11 cellular contexts compared by ENCODE assay signal in the genomic region with DNA sequence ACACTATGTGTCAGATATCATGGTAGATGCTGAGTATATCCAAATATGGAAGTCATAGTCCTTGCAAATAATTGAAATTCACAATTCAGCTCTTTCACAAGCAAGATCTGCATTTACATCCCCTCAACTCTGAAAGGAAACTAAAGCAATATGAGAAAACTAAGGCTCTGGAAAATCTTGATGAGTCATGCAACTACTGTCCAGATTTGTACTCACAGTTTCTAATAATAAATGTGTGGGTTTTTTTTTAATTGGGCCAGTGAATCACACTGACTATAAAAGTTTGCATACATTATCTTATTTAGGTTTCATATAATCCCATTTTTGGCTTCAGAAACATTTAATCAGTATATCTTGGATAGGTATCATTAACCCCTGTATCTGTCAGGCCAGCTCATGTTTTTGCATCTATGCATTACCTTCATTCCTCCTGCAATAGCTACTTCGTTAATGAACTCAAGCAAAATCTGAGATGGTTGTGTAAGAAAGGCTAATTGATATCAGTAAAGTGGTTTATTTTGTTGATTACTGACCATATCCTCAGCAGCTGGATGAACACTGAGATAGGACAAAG. TPM values are rescaled to one million over a fixed set of nuclear protein-coding genes. Genes with fewer than 3 reads are reported as not detected.
A peak's percentile ranks its signal among the peaks of the same experiment; 100 is the strongest.
DNase-seq lines count a peak whose midpoint lies in the region; ATAC-seq and TF ChIP-seq lines count a peak whose summit lies in the region.
"Had no signal": no experiment of that assay in that cellular context is flagged by ENCODE, and none has a peak within 500 bp of the region (broad histone marks: within the 10 kb centered on the region; RNA-seq: fewer than 3 reads in every experiment).

No MANE protein-coding gene starts in this region.

- no peak for TF ChIP-seq CTCF in omental fat pad (IDR thresholded peaks at IDR 0.05)
- no peak for TF ChIP-seq CTCF in type B pancreatic cell (conservative IDR thresholded peaks at IDR 0.05)
- no peak for TF ChIP-seq CTCF in glutamatergic neuron (IDR thresholded peaks at IDR 0.05; ENCODE audit: partially characterized antibody, unreplicated experiment)
- TF ChIP-seq CTCF in neural progenitor cell (IDR thresholded peaks at IDR 0.05): no peak

- no peaks in the 10 kb centered on the region for H3K4me1 Mint-ChIP-seq in type B pancreatic cell (ENCODE audit: unreplicated experiment)
- H3K4me1 Mint-ChIP-seq in glutamatergic neuron (ENCODE audit: low read depth, unreplicated experiment): no peaks in the 10 kb centered on the region
- H3K4me1 Mint-ChIP-seq in neural progenitor cell: no peaks in the 10 kb centered on the region
- H3K4me1 Mint-ChIP-seq: natural killer cell had no signal

- no peak overlapping the region for H3K4me3 ChIP-seq in neural progenitor cell

- no peak overlapping the region for H3K9ac ChIP-seq in neural progenitor cell

- no peaks in the 10 kb centered on the region for H3K79me2 ChIP-seq in neural progenitor cell (ENCODE audit: low read depth)

- no peaks in the 10 kb centered on the region for H3K27me3 Mint-ChIP-seq in type B pancreatic cell
- H3K27me3 Mint-ChIP-seq in glutamatergic neuron (ENCODE audit: unreplicated experiment): no peaks in the 10 kb centered on the region
- no peaks in the 10 kb centered on the region for H3K27me3 Mint-ChIP-seq in neural progenitor cell (ENCODE audit: insufficient read depth, low read depth)

- H3K27ac Mint-ChIP-seq in type B pancreatic cell: no peak overlapping the region
- no peak overlapping the region for H3K27ac Mint-ChIP-seq in glutamatergic neuron (ENCODE audit: unreplicated experiment)
- H3K27ac Mint-ChIP-seq in neural progenitor cell: no peak overlapping the region
- H3K27ac Mint-ChIP-seq: natural killer cell had no signal

- H2AFZ ChIP-seq in neural progenitor cell (replicated peaks): no peak overlapping the region

- no peak overlapping the region for H3K4me2 ChIP-seq in neural progenitor cell

- H4K20me1 ChIP-seq in neural progenitor cell (ENCODE audit: low read depth): no peaks in the 10 kb centered on the region

- H3F3A ChIP-seq in neural progenitor cell (ENCODE audit: low read depth): no peaks in the 10 kb centered on the region

- H3K36me3 ChIP-seq in neural progenitor cell: no peaks in the 10 kb centered on the region

- H3K9me3 Mint-ChIP-seq in type B pancreatic cell (peaks cover 3% of the 10 kb centered on the region), glutamatergic neuron (ENCODE audit: unreplicated experiment) (no peaks in the 10 kb centered on the region), neural progenitor cell (peaks cover 4% of the 10 kb centered on the region)

- peak; percentile 52 for DNase-seq in GM04504 (ENCODE audit: low read depth)
- DNase-seq in M059J (ENCODE audit: low read depth): peak; percentile 86
- peak; percentile 15 for DNase-seq in brain pericyte (ENCODE audit: low read depth, low spot score)
- DNase-seq in omental fat pad (ENCODE audit: low spot score): no peak
- DNase-seq in activated CD8-positive, alpha-beta memory T cell treated with anti-CD3 and anti-CD28 coated beads, Interleukin-2, amount 50 U/mL, for 4 hours: no peak
- no peak for DNase-seq in type B pancreatic cell (ENCODE audit: extremely low spot score, unreplicated experiment)
- no peak for DNase-seq in glutamatergic neuron
- no peak for DNase-seq in neural progenitor cell (ENCODE audit: low spot score)
- DNase-seq: activated naive CD4-positive, alpha-beta T cell treated with anti-CD3 and anti-CD28 coated beads, Interleukin-2, amount 50 U/mL, for 16 hours; natural killer cell; NCI-H2029 treated with DMSO at 0.1 percent for 48 hours had no signal

- no peak overlapping the region for H3K4me3 Mint-ChIP-seq in type B pancreatic cell
- H3K4me3 Mint-ChIP-seq in glutamatergic neuron (ENCODE audit: unreplicated experiment): no peak overlapping the region
- no peak overlapping the region for H3K4me3 Mint-ChIP-seq in neural progenitor cell
- H3K4me3 Mint-ChIP-seq: natural killer cell had no signal

- peak; percentile 76 for ATAC-seq in omental fat pad (ENCODE audit: low FRiP score)
- ATAC-seq: natural killer cell had no signal

- H3K27ac ChIP-seq in neural progenitor cell: no peak overlapping the region

- no peaks in the 10 kb centered on the region for H3K4me1 ChIP-seq in neural progenitor cell

- H3K36me3 Mint-ChIP-seq in type B pancreatic cell (no peaks in the 10 kb centered on the region), glutamatergic neuron (ENCODE audit: unreplicated experiment) (peaks cover 4% of the 10 kb centered on the region), neural progenitor cell (no peaks in the 10 kb centered on the region)
- H3K36me3 Mint-ChIP-seq: natural killer cell had no signal

- H3K9me3 ChIP-seq in neural progenitor cell (ENCODE audit: low read depth): no peaks in the 10 kb centered on the region

- H3K27me3 ChIP-seq in neural progenitor cell: no peaks in the 10 kb centered on the region

RNA-seq across cellular contexts. Expression of a gene that starts 58.7 kb away (rescaled TPM):
- total RNA-seq in M059J (2014; rRNA removed; shearing (Covaris generic)): 16.5 and 20.8 TPM in 2 replicates
- total RNA-seq in omental fat pad: 1 to 10 TPM; 1.9 to 8.4 (median 2.7) TPM
- total RNA-seq in type B pancreatic cell (ENCODE audit: low replicate concordance): 2.1 TPM in 2 replicates
- total RNA-seq in glutamatergic neuron (ENCODE audit: unreplicated experiment): 0.25 TPM
- 0.12 TPM in 1 of 2 replicates, not detected in the other for total RNA-seq in neural progenitor cell (ENCODE audit: low replicate concordance)
- total RNA-seq: natural killer cell had no signal

Comparison
In these comparisons a context has a peak if more than half of its experiments do, and no peak if none do; other contexts are left out.
1. DNase-seq: peak in GM04504 (single experiment), M059J (single experiment) and brain pericyte (single experiment); none in omental fat pad (single experiment), activated CD8-positive, alpha-beta memory T cell treated with anti-CD3 and anti-CD28 coated beads, Interleukin-2, amount 50 U/mL, for 4 hours (single experiment), type B pancreatic cell (single experiment), glutamatergic neuron (single experiment) and neural progenitor cell (single experiment).